In genomic region chr7:73811760-73812168, GRCh38 we compare ENCODE assay signal across 10 cellular contexts. TPM values are rescaled to one million over a fixed set of nuclear protein-coding genes. Genes with fewer than 3 reads are reported as not detected.
A peak's percentile ranks its signal among the peaks of the same experiment; 100 is the strongest.
DNase-seq lines count a peak whose midpoint lies in the region; ATAC-seq, FAIRE-seq and TF ChIP-seq lines count a peak whose summit lies in the region.
"Had no signal": no experiment of that assay in that cellular context is flagged by ENCODE, and none has a peak within 500 bp of the region (broad histone marks: within the 10 kb centered on the region; RNA-seq: fewer than 3 reads in every experiment).

No MANE protein-coding gene starts in this region.

- TF ChIP-seq CTCF in prostate gland (IDR thresholded peaks at IDR 0.05) (peak; percentile 26 to 82 (median 64)), ovary (IDR thresholded peaks at IDR 0.05) (no peak)

- H3K4me3 ChIP-seq in prostate gland (no peak overlapping the region), ovary (no peak overlapping the region)

- peaks cover 4% of the 10 kb centered on the region for H3K27me3 Mint-ChIP-seq in activated T-helper 1 cell treated with anti-CD3 and anti-CD28 coated beads, Interleukin-12 subunit alpha, Interleukin-12 subunit beta, Interleukin-2, Interleukin-4 antibody, amounts not matched to agents 30 ng/mL and 10 ng/mL and 1 ng/mL, durations not matched to agents 14 hours and 24 hours and 36 hours (ENCODE audit: insufficient read depth)

- no peak for TF ChIP-seq EP300 in ovary (IDR thresholded peaks at IDR 0.05)

- ATAC-seq in HG02884 (IDR thresholded peaks at IDR 0.05; ENCODE audit: unreplicated experiment): peak; percentile 59
- ATAC-seq in GM18858 (IDR thresholded peaks at IDR 0.05; ENCODE audit: unreplicated experiment): no peak

- peak; percentile 10 for FAIRE-seq in RCC 7860 (lab: Jason Lieb, UNC)

- no peak overlapping the region for H3K27ac ChIP-seq in prostate gland
- H3K27ac ChIP-seq in ovary: no peak overlapping the region

- H3K27me3 ChIP-seq in prostate gland (replicated peaks; ENCODE audit: insufficient read depth): no peaks in the 10 kb centered on the region
- H3K27me3 ChIP-seq in ovary: no peaks in the 10 kb centered on the region

- H3K9me3 ChIP-seq in prostate gland (no peaks in the 10 kb centered on the region), ovary (peaks cover 0 to 4% of the 10 kb centered on the region in 2 donors)

- intact Hi-C loops in activated T-helper 1 cell treated with anti-CD3 and anti-CD28 coated beads, Interleukin-12 subunit alpha, Interleukin-12 subunit beta, Interleukin-2, Interleukin-4 antibody, amounts not matched to agents 30 ng/mL and 10 ng/mL and 1 ng/mL, durations not matched to agents 14 hours and 24 hours and 36 hours (cut with micrococcal nuclease): loop anchor here (1.0 kb wide), 2 partner anchors 40 to 44 kb away; no protein-coding TSS in a partner anchor
- intact Hi-C loops in prostate gland (cut with DNase I) (no loop called here), ovary (cut with DNase I) (no loop called here)

- no peaks in the 10 kb centered on the region for H3K36me3 ChIP-seq in prostate gland
- no peaks in the 10 kb centered on the region for H3K36me3 ChIP-seq in ovary

- no peaks in the 10 kb centered on the region for H3K4me1 Mint-ChIP-seq in activated T-helper 1 cell treated with anti-CD3 and anti-CD28 coated beads, Interleukin-12 subunit alpha, Interleukin-12 subunit beta, Interleukin-2, Interleukin-4 antibody, amounts not matched to agents 30 ng/mL and 10 ng/mL and 1 ng/mL, durations not matched to agents 14 hours and 24 hours and 36 hours (ENCODE audit: low read depth)

- H3K4me1 ChIP-seq in prostate gland (replicated peaks) (no peaks in the 10 kb centered on the region), ovary (ENCODE audit: insufficient read depth) (no peaks in the 10 kb centered on the region)

- no peak overlapping the region for H3K27ac Mint-ChIP-seq in activated T-helper 1 cell treated with anti-CD3 and anti-CD28 coated beads, Interleukin-12 subunit alpha, Interleukin-12 subunit beta, Interleukin-2, Interleukin-4 antibody, amounts not matched to agents 30 ng/mL and 10 ng/mL and 1 ng/mL, durations not matched to agents 14 hours and 24 hours and 36 hours
- H3K27ac Mint-ChIP-seq: IgD-negative memory B cell; stimulated activated naive CD8-positive, alpha-beta T cell treated with anti-CD3 and anti-CD28 coated beads, Interleukin-15, Interleukin-2, amounts not matched to agents 100 ng/mL and 50 ng/mL, for 24 hours had no signal

- H3K36me3 Mint-ChIP-seq in activated T-helper 1 cell treated with anti-CD3 and anti-CD28 coated beads, Interleukin-12 subunit alpha, Interleukin-12 subunit beta, Interleukin-2, Interleukin-4 antibody, amounts not matched to agents 30 ng/mL and 10 ng/mL and 1 ng/mL, durations not matched to agents 14 hours and 24 hours and 36 hours (ENCODE audit: low read depth): no peaks in the 10 kb centered on the region
- H3K36me3 Mint-ChIP-seq: IgD-negative memory B cell had no signal

- H3K4me3 Mint-ChIP-seq in activated T-helper 1 cell treated with anti-CD3 and anti-CD28 coated beads, Interleukin-12 subunit alpha, Interleukin-12 subunit beta, Interleukin-2, Interleukin-4 antibody, amounts not matched to agents 30 ng/mL and 10 ng/mL and 1 ng/mL, durations not matched to agents 14 hours and 24 hours and 36 hours: no peak overlapping the region
- H3K4me3 Mint-ChIP-seq: stimulated activated naive CD8-positive, alpha-beta T cell treated with anti-CD3 and anti-CD28 coated beads, Interleukin-15, Interleukin-2, amounts not matched to agents 100 ng/mL and 50 ng/mL, for 24 hours had no signal

- DNase-seq in COR-L47 (lab: John Stamatoyannopoulos, UW) (peak; percentile 59), RCC 7860 (ENCODE audit: low spot score) (peak; percentile 61), foreskin melanocyte (peak; percentile 30), prostate gland (ENCODE audit: low spot score) (peak; percentile 63), ovary (no peak)
- DNase-seq in activated T-helper 1 cell treated with anti-CD3 and anti-CD28 coated beads, Interleukin-12 subunit alpha, Interleukin-12 subunit beta, Interleukin-2, Interleukin-4 antibody, amounts not matched to agents 30 ng/mL and 10 ng/mL and 1 ng/mL, durations not matched to agents 14 hours and 24 hours and 36 hours (ENCODE audit: low spot score): peak; percentile 34

- no peak for TF ChIP-seq POLR2A in prostate gland (IDR thresholded peaks at IDR 0.05)
- no peak for TF ChIP-seq POLR2A in ovary (IDR thresholded peaks at IDR 0.05)

- WGBS in prostate gland: 13% methylated on average over 11 of the region's 11 CpGs
- 9 to 10% (median 9%) methylated on average over 11 of the region's 11 CpGs for WGBS in ovary, 3 donors

- no peaks in the 10 kb centered on the region for H3K9me3 Mint-ChIP-seq in activated T-helper 1 cell treated with anti-CD3 and anti-CD28 coated beads, Interleukin-12 subunit alpha, Interleukin-12 subunit beta, Interleukin-2, Interleukin-4 antibody, amounts not matched to agents 30 ng/mL and 10 ng/mL and 1 ng/mL, durations not matched to agents 14 hours and 24 hours and 36 hours
- H3K9me3 Mint-ChIP-seq: stimulated activated naive CD8-positive, alpha-beta T cell treated with anti-CD3 and anti-CD28 coated beads, Interleukin-15, Interleukin-2, amounts not matched to agents 100 ng/mL and 50 ng/mL, for 24 hours had no signal

RNA-seq across cellular contexts. Expression of gene CLDN4, which starts 19.0 kb away (rescaled TPM):
- not detected in 2 replicates for total RNA-seq in activated T-helper 1 cell treated with anti-CD3 and anti-CD28 coated beads, Interleukin-12 subunit alpha, Interleukin-12 subunit beta, Interleukin-2, Interleukin-4 antibody, amounts not matched to agents 30 ng/mL and 10 ng/mL and 1 ng/mL, durations not matched to agents 14 hours and 24 hours and 36 hours
- total RNA-seq in prostate gland (100 to 1,000 TPM; 162 to 216 TPM), ovary (100 to 1,000 TPM in 1 of 7 donors, 10 to 100 TPM in 1, 1 to 10 TPM in 3, under 1 TPM in 1, not detected in 1; 0.40 to 240 (median 9.1) TPM)
- under 1 TPM; 0.27 to 0.35 TPM for polyA plus RNA-seq in ovary
- polyA plus RNA-seq: IgD-negative memory B cell had no signal

RNA-seq across cellular contexts. Expression of gene METTL27, which starts 30.6 kb away (rescaled TPM):
- 1.2 and 1.8 TPM in 2 replicates for total RNA-seq in activated T-helper 1 cell treated with anti-CD3 and anti-CD28 coated beads, Interleukin-12 subunit alpha, Interleukin-12 subunit beta, Interleukin-2, Interleukin-4 antibody, amounts not matched to agents 30 ng/mL and 10 ng/mL and 1 ng/mL, durations not matched to agents 14 hours and 24 hours and 36 hours
- total RNA-seq in prostate gland (10 to 100 TPM in 1 of 2 donors, 1 to 10 TPM in 1; 5.9 to 19.8 TPM), ovary (10 to 100 TPM in 1 of 7 donors, 1 to 10 TPM in 6; 1.8 to 25.6 (median 4.3) TPM)
- 1 to 10 TPM in 1 of 2 donors, not detected in 1; 3.0 TPM for polyA plus RNA-seq in ovary
- polyA plus RNA-seq: IgD-negative memory B cell had no signal

RNA-seq across cellular contexts. Expression of gene CLDN3, which starts 41.7 kb away (rescaled TPM):
- not detected in 2 replicates for total RNA-seq in activated T-helper 1 cell treated with anti-CD3 and anti-CD28 coated beads, Interleukin-12 subunit alpha, Interleukin-12 subunit beta, Interleukin-2, Interleukin-4 antibody, amounts not matched to agents 30 ng/mL and 10 ng/mL and 1 ng/mL, durations not matched to agents 14 hours and 24 hours and 36 hours
- 100 to 1,000 TPM; 156 to 176 TPM for total RNA-seq in prostate gland
- 100 to 1,000 TPM in 1 of 7 donors, 10 to 100 TPM in 1, 1 to 10 TPM in 3, not detected in 2; 3.3 to 253 (median 8.2) TPM for total RNA-seq in ovary
- under 1 TPM in 1 of 2 donors, not detected in 1; 0.30 TPM for polyA plus RNA-seq in ovary
- polyA plus RNA-seq: IgD-negative memory B cell had no signal

RNA-seq across cellular contexts. Expression of gene TMEM270, which starts 49.2 kb away (rescaled TPM):
- total RNA-seq in activated T-helper 1 cell treated with anti-CD3 and anti-CD28 coated beads, Interleukin-12 subunit alpha, Interleukin-12 subunit beta, Interleukin-2, Interleukin-4 antibody, amounts not matched to agents 30 ng/mL and 10 ng/mL and 1 ng/mL, durations not matched to agents 14 hours and 24 hours and 36 hours: not detected in 2 replicates
- total RNA-seq in prostate gland (1 to 10 TPM in 1 of 2 donors, not detected in 1; 4.9 TPM), ovary (under 1 TPM in 1 of 7 donors, not detected in 6; 0.34 TPM)
- not detected for polyA plus RNA-seq in ovary
- polyA plus RNA-seq: IgD-negative memory B cell had no signal

Comparison
In these comparisons a context has a peak if more than half of its experiments do, and no peak if none do; other contexts are left out.
1. DNase-seq: peak in COR-L47 (single experiment), RCC 7860 (single experiment), activated T-helper 1 cell treated with anti-CD3 and anti-CD28 coated beads, Interleukin-12 subunit alpha, Interleukin-12 subunit beta, Interleukin-2, Interleukin-4 antibody, amounts not matched to agents 30 ng/mL and 10 ng/mL and 1 ng/mL, durations not matched to agents 14 hours and 24 hours and 36 hours (single experiment), foreskin melanocyte (single experiment) and prostate gland (single experiment); none in ovary (0 of 5).
2. CTCF ChIP-seq: peak in prostate gland (4 of 4); none in ovary (0 of 3).